ENCODE assay signal across 10 cellular contexts in genomic region chr17:28849281-28849680, GRCh38. TPM values are rescaled to one million over a fixed set of nuclear protein-coding genes. Genes with fewer than 3 reads are reported as not detected.
A peak's percentile ranks its signal among the peaks of the same experiment; 100 is the strongest.
DNase-seq lines count a peak whose midpoint lies in the region; ATAC-seq, FAIRE-seq and TF ChIP-seq lines count a peak whose summit lies in the region.
"Had no signal": no experiment of that assay in that cellular context is flagged by ENCODE, and none has a peak within 500 bp of the region (broad histone marks: within the 10 kb centered on the region; RNA-seq: fewer than 3 reads in every experiment).

No MANE protein-coding gene starts in this region.

- H3K4me2 ChIP-seq in GM23338 (no peak overlapping the region), keratinocyte (ENCODE audit: control insufficient read depth, extremely low read depth, insufficient read depth, low read depth, low read length) (no peak overlapping the region)

- no peaks in the 10 kb centered on the region for H3K79me2 ChIP-seq in GM23338 (replicated peaks; ENCODE audit: insufficient read depth)
- H3K79me2 ChIP-seq in keratinocyte (ENCODE audit: control insufficient read depth, insufficient read depth, low read length) = no peaks in the 10 kb centered on the region

- TF ChIP-seq CTCF in GM23338 (conservative IDR thresholded peaks at IDR 0.05; ENCODE audit: low read depth in 2 of 2) = peak in 1 of 2 experiments; percentile 40; a peak in 2 of 4 replicates
- peak in 2 of 3 experiments; percentile 2 to 30 for TF ChIP-seq CTCF in keratinocyte (optimal IDR thresholded peaks at IDR 0.05 in 1 of 3, IDR thresholded peaks at IDR 0.05 in 1 of 3, conservative IDR thresholded peaks at IDR 0.05 in 1 of 3; ENCODE audit: extremely low read depth in 1 of 3, insufficient read depth in 2 of 3, low read length in 3 of 3)
- TF ChIP-seq CTCF in endodermal cell (conservative IDR thresholded peaks at IDR 0.05) = no peak

- H3K27me3 ChIP-seq in GM23338 (ENCODE audit: insufficient read depth) (no peaks in the 10 kb centered on the region), keratinocyte (ENCODE audit: control insufficient read depth, extremely low read depth, insufficient read depth, low read length) (no peaks in the 10 kb centered on the region), endodermal cell (ENCODE audit: control insufficient read depth, insufficient read depth, low read length, poor library complexity, severe bottlenecking) (no peaks in the 10 kb centered on the region)

- no peaks in the 10 kb centered on the region for H3K9me2 ChIP-seq in GM23338 (ENCODE audit: insufficient read depth)

- H3K9me1 ChIP-seq in keratinocyte (ENCODE audit: control insufficient read depth, extremely low read depth, insufficient read depth, low read length) = no peaks in the 10 kb centered on the region

- no peak overlapping the region for H3K27ac Mint-ChIP-seq in GM23338
- no peak overlapping the region for H3K27ac Mint-ChIP-seq in endodermal cell
- H3K27ac Mint-ChIP-seq: stimulated activated memory B cell treated with anti-CD40 and anti-IgM and Interleukin-4, amounts not matched to agents 10 μg/mL and 1 μg/mL and 100 μg/mL, for 72 hours had no signal

- H3K4me1 ChIP-seq in GM23338 (ENCODE audit: insufficient read depth) (no peaks in the 10 kb centered on the region; the same call in 1 of the 2 replicates), keratinocyte (ENCODE audit: control insufficient read depth, extremely low read depth, insufficient read depth, low read length) (peaks cover 2% of the 10 kb centered on the region), endodermal cell (ENCODE audit: control insufficient read depth, insufficient read depth, low read length) (no peaks in the 10 kb centered on the region)

- FAIRE-seq in keratinocyte (lab: Jason Lieb, UNC) = no peak

- H3K27ac ChIP-seq in GM23338 (ENCODE audit: low read depth) (peak overlapping the region; percentile 6; the same call in 1 of the 2 replicates), keratinocyte (ENCODE audit: control insufficient read depth, insufficient read depth, low read length) (no peak overlapping the region), endodermal cell (ENCODE audit: low read depth, low read length) (no peak overlapping the region)

- 0 out of 2 replicates have a peak, but pooled peaks cover 5% of the 10 kb centered on the region for H3F3A ChIP-seq in GM23338 (replicated peaks; ENCODE audit: low read depth)

- H2AFZ ChIP-seq in GM23338 = peak overlapping the region; percentile 63; the same call in 1 of the 2 replicates
- no peak overlapping the region for H2AFZ ChIP-seq in keratinocyte (ENCODE audit: control insufficient read depth, low read length)

- H3K9ac ChIP-seq in keratinocyte (ENCODE audit: control insufficient read depth, extremely low read depth, insufficient read depth, low read length) (no peak overlapping the region), endodermal cell (ENCODE audit: extremely low read depth, low read length, poor library complexity, severe bottlenecking) (no peak overlapping the region)

- H3K36me3 Mint-ChIP-seq in GM23338 (ENCODE audit: low read depth) = no peaks in the 10 kb centered on the region; the same call in 2 of the 3 replicates
- H3K36me3 Mint-ChIP-seq in endodermal cell (ENCODE audit: low read depth) = no peaks in the 10 kb centered on the region
- H3K36me3 Mint-ChIP-seq: stimulated activated memory B cell treated with anti-CD40 and anti-IgM and Interleukin-4, amounts not matched to agents 10 μg/mL and 1 μg/mL and 100 μg/mL, for 72 hours had no signal

- 95 to 100% methylated on average over 1 to 5 of the region's 5 CpGs for WGBS in endodermal cell (ENCODE audit: insufficient coverage in 1 of 2, insufficient read length in 1 of 2), 2 experiments

- dilution Hi-C loops in keratinocyte (cut with MboI; ENCODE audit: extremely low pct_ligation_motif_present, low sequenced_read_pairs) = no loop called here

- H4K20me1 ChIP-seq in GM23338 (replicated peaks; ENCODE audit: insufficient read depth) (no peaks in the 10 kb centered on the region), keratinocyte (ENCODE audit: control insufficient read depth, extremely low read depth, insufficient read depth, low read length) (no peaks in the 10 kb centered on the region)

- peak; percentile 21 for DNase-seq in NCI-H748 (lab: John Stamatoyannopoulos, UW; ENCODE audit: unreplicated experiment)
- no peak for DNase-seq in NCI-H748 treated with DMSO at 0.1 percent for 48 hours (lab: John Stamatoyannopoulos, UW)
- peak; percentile 52 for DNase-seq in GM23338 (ENCODE audit: low spot score)
- no peak for DNase-seq in keratinocyte (ENCODE audit: low read depth, low spot score)
- no peak for DNase-seq in endodermal cell
- DNase-seq: NCI-H510A had no signal

- H3K4me3 ChIP-seq in GM23338 (no peak overlapping the region), keratinocyte (ENCODE audit: control insufficient read depth in 2 of 3, extremely low read depth in 1 of 3, insufficient read depth in 2 of 3, low read depth in 1 of 3, low read length in 3 of 3) (no peak overlapping the region), endodermal cell (ENCODE audit: low read length) (no peak overlapping the region)

- H3K9me3 ChIP-seq in keratinocyte (ENCODE audit: control insufficient read depth, low read depth, low read length) (no peaks in the 10 kb centered on the region), endodermal cell (ENCODE audit: control insufficient read depth, low read length) (no peaks in the 10 kb centered on the region)

- ATAC-seq in GM23338 (peak; percentile 65), SK-N-SH treated with all-trans-retinoic acid at 6 μM for 48 hours (peak; percentile 75), HG03280 (IDR thresholded peaks at IDR 0.05; ENCODE audit: unreplicated experiment) (no peak), GM19395 (IDR thresholded peaks at IDR 0.05; ENCODE audit: unreplicated experiment) (no peak)
- ATAC-seq: stimulated activated memory B cell treated with anti-CD40 and anti-IgM and Interleukin-4, amounts not matched to agents 10 μg/mL and 1 μg/mL and 100 μg/mL, for 72 hours had no signal

- H3K9me3 Mint-ChIP-seq in GM23338 = no peaks in the 10 kb centered on the region
- no peaks in the 10 kb centered on the region for H3K9me3 Mint-ChIP-seq in endodermal cell
- H3K9me3 Mint-ChIP-seq: stimulated activated memory B cell treated with anti-CD40 and anti-IgM and Interleukin-4, amounts not matched to agents 10 μg/mL and 1 μg/mL and 100 μg/mL, for 72 hours had no signal

- peaks cover 3% of the 10 kb centered on the region; the same call in 1 of the 3 replicates for H3K4me1 Mint-ChIP-seq in GM23338
- no peaks in the 10 kb centered on the region for H3K4me1 Mint-ChIP-seq in endodermal cell
- H3K4me1 Mint-ChIP-seq: stimulated activated memory B cell treated with anti-CD40 and anti-IgM and Interleukin-4, amounts not matched to agents 10 μg/mL and 1 μg/mL and 100 μg/mL, for 72 hours had no signal

- H3K27me3 Mint-ChIP-seq in GM23338 (ENCODE audit: insufficient read depth, low read depth, poor library complexity) (peaks cover 2% of the 10 kb centered on the region), endodermal cell (ENCODE audit: insufficient read depth) (no peaks in the 10 kb centered on the region)
- H3K27me3 Mint-ChIP-seq: stimulated activated memory B cell treated with anti-CD40 and anti-IgM and Interleukin-4, amounts not matched to agents 10 μg/mL and 1 μg/mL and 100 μg/mL, for 72 hours had no signal

- H3K4me3 Mint-ChIP-seq in GM23338 (no peak overlapping the region; the same call in 2 of the 3 replicates), endodermal cell (no peak overlapping the region)
- H3K4me3 Mint-ChIP-seq: stimulated activated memory B cell treated with anti-CD40 and anti-IgM and Interleukin-4, amounts not matched to agents 10 μg/mL and 1 μg/mL and 100 μg/mL, for 72 hours had no signal

- H3K36me3 ChIP-seq in GM23338 (ENCODE audit: insufficient read depth) = no peaks in the 10 kb centered on the region
- no peaks in the 10 kb centered on the region for H3K36me3 ChIP-seq in keratinocyte (ENCODE audit: control insufficient read depth in 2 of 2, extremely low read depth in 1 of 2, insufficient read depth in 2 of 2, low read length in 2 of 2)
- no peaks in the 10 kb centered on the region for H3K36me3 ChIP-seq in endodermal cell (ENCODE audit: control insufficient read depth, insufficient read depth, low read length)

RNA-seq across cellular contexts. Expression of gene ERAL1, which starts 5.5 kb away (rescaled TPM):
- 118 and 121 TPM in 2 replicates for total RNA-seq in GM23338 (2014; rRNA removed; shearing (Covaris generic))
- polyA plus RNA-seq in GM23338 (2016; fragmentation: Nextera tagmentation; extraction: Ambion mirVana) = 77.1 and 77.5 TPM in 2 replicates
- 46.5 to 63.3 TPM (median 60.6 TPM) in 3 replicates for polyA plus RNA-seq in keratinocyte
- 39.8 TPM for polyA plus RNA-seq in keratinocyte (2011; ENCODE audit: low read depth)
- polyA plus RNA-seq in keratinocyte (2011; cell fraction: cytosol; rRNA removed) = 45.9 and 51.3 TPM in 2 replicates
- polyA plus RNA-seq in keratinocyte (2011; cell fraction: nucleus; rRNA removed) = 52.7 and 62.4 TPM in 2 replicates
- 39.5 and 42.5 TPM in 2 replicates for polyA plus RNA-seq in keratinocyte (2012; ENCODE audit: low replicate concordance)
- polyA minus RNA-seq in keratinocyte = 69.9 to 97.5 TPM (median 83.5 TPM) in 3 replicates
- polyA minus RNA-seq in keratinocyte (2011; cell fraction: cytosol; rRNA and poly(A)+ RNA removed) = 48.3 TPM
- polyA minus RNA-seq in keratinocyte (2011; cell fraction: nucleus; rRNA and poly(A)+ RNA removed) = 19.4 and 24.8 TPM in 2 replicates
- 10 to 100 TPM; 54.2 to 60.9 TPM for total RNA-seq in endodermal cell
- polyA plus RNA-seq in endodermal cell (2013, experiment 1 of 2) = 61.4 TPM
- polyA plus RNA-seq in endodermal cell (2013, experiment 2 of 2) = 58.7 TPM

RNA-seq across cellular contexts. Expression of gene FAM222B, which starts 6.7 kb away (rescaled TPM):
- 78.5 and 87.3 TPM in 2 replicates for total RNA-seq in GM23338 (2014; rRNA removed; shearing (Covaris generic))
- polyA plus RNA-seq in GM23338 (2016; fragmentation: Nextera tagmentation; extraction: Ambion mirVana) (61.8 and 63.7 TPM in 2 replicates), keratinocyte (5.1 to 25.3 TPM (median 6.5 TPM) in 3 replicates)
- polyA plus RNA-seq in keratinocyte (2011; ENCODE audit: low read depth) = 15.5 TPM
- polyA plus RNA-seq in keratinocyte (2011; cell fraction: cytosol; rRNA removed) = 19.1 and 22.7 TPM in 2 replicates
- 31.0 and 31.6 TPM in 2 replicates for polyA plus RNA-seq in keratinocyte (2011; cell fraction: nucleus; rRNA removed)
- polyA plus RNA-seq in keratinocyte (2012; ENCODE audit: low replicate concordance) = 16.7 and 23.0 TPM in 2 replicates
- 22.8 to 66.0 TPM (median 28.3 TPM) in 3 replicates for polyA minus RNA-seq in keratinocyte
- polyA minus RNA-seq in keratinocyte (2011; cell fraction: cytosol; rRNA and poly(A)+ RNA removed) = 24.0 TPM
- polyA minus RNA-seq in keratinocyte (2011; cell fraction: nucleus; rRNA and poly(A)+ RNA removed) = 20.3 and 28.2 TPM in 2 replicates
- 10 to 100 TPM; 59.2 to 75.7 TPM for total RNA-seq in endodermal cell
- polyA plus RNA-seq in endodermal cell (2013, experiment 1 of 2) = 43.2 TPM
- 39.4 TPM for polyA plus RNA-seq in endodermal cell (2013, experiment 2 of 2)

RNA-seq across cellular contexts. Expression of gene FLOT2, which starts 48.3 kb away (rescaled TPM):
- 66.1 and 66.3 TPM in 2 replicates for total RNA-seq in GM23338 (2014; rRNA removed; shearing (Covaris generic))
- polyA plus RNA-seq in GM23338 (2016; fragmentation: Nextera tagmentation; extraction: Ambion mirVana) = 49.8 and 51.0 TPM in 2 replicates
- polyA plus RNA-seq in keratinocyte = 50.7 to 79.4 TPM (median 67.2 TPM) in 3 replicates
- 40.9 TPM for polyA plus RNA-seq in keratinocyte (2011; ENCODE audit: low read depth)
- polyA plus RNA-seq in keratinocyte (2011; cell fraction: cytosol; rRNA removed) = 64.5 and 90.7 TPM in 2 replicates
- polyA plus RNA-seq in keratinocyte (2011; cell fraction: nucleus; rRNA removed) = 53.1 and 62.0 TPM in 2 replicates
- 20.8 and 84.9 TPM in 2 replicates for polyA plus RNA-seq in keratinocyte (2012; ENCODE audit: low replicate concordance)
- 85.8 to 208 TPM (median 114 TPM) in 3 replicates for polyA minus RNA-seq in keratinocyte
- 87.1 TPM for polyA minus RNA-seq in keratinocyte (2011; cell fraction: cytosol; rRNA and poly(A)+ RNA removed)
- 20.3 and 33.7 TPM in 2 replicates for polyA minus RNA-seq in keratinocyte (2011; cell fraction: nucleus; rRNA and poly(A)+ RNA removed)
- total RNA-seq in endodermal cell = 100 to 1,000 TPM; 195 to 215 TPM
- polyA plus RNA-seq in endodermal cell (2013, experiment 1 of 2) = 90.5 TPM
- polyA plus RNA-seq in endodermal cell (2013, experiment 2 of 2) = 92.9 TPM

RNA-seq across cellular contexts. Expression of gene DHRS13, which starts 53.6 kb away (rescaled TPM):
- 31.3 and 34.2 TPM in 2 replicates for total RNA-seq in GM23338 (2014; rRNA removed; shearing (Covaris generic))
- 5.4 and 7.0 TPM in 2 replicates for polyA plus RNA-seq in GM23338 (2016; fragmentation: Nextera tagmentation; extraction: Ambion mirVana)
- 1.7 to 4.0 TPM (median 3.4 TPM) in 3 replicates for polyA plus RNA-seq in keratinocyte
- polyA plus RNA-seq in keratinocyte (2011; ENCODE audit: low read depth) = 1.1 TPM
- 1.9 TPM in 2 replicates for polyA plus RNA-seq in keratinocyte (2011; cell fraction: cytosol; rRNA removed)
- 2.8 and 3.0 TPM in 2 replicates for polyA plus RNA-seq in keratinocyte (2011; cell fraction: nucleus; rRNA removed)
- polyA plus RNA-seq in keratinocyte (2012; ENCODE audit: low replicate concordance) = 1.0 and 2.6 TPM in 2 replicates
- polyA minus RNA-seq in keratinocyte = 0.89 to 4.7 TPM (median 3.5 TPM) in 3 replicates
- 1.3 TPM for polyA minus RNA-seq in keratinocyte (2011; cell fraction: cytosol; rRNA and poly(A)+ RNA removed)
- polyA minus RNA-seq in keratinocyte (2011; cell fraction: nucleus; rRNA and poly(A)+ RNA removed) = 0.70 and 0.95 TPM in 2 replicates
- total RNA-seq in endodermal cell = 10 to 100 TPM; 19.1 to 24.8 TPM
- polyA plus RNA-seq in endodermal cell (2013, experiment 1 of 2) = 17.5 TPM
- polyA plus RNA-seq in endodermal cell (2013, experiment 2 of 2) = 14.9 TPM

Comparison
In these comparisons a context has a peak if more than half of its experiments do, and no peak if none do; other contexts are left out.
1. DNase-seq: peak in NCI-H748 (single experiment) and GM23338 (single experiment); none in NCI-H748 treated with DMSO at 0.1 percent for 48 hours (single experiment), keratinocyte (single experiment) and endodermal cell (single experiment).
2. ATAC-seq: peak in GM23338 (single experiment) and SK-N-SH treated with all-trans-retinoic acid at 6 μM for 48 hours (single experiment); none in HG03280 (single experiment) and GM19395 (single experiment).